Comparison of ENCODE assay signal across 2 cellular contexts in the genomic region with DNA sequence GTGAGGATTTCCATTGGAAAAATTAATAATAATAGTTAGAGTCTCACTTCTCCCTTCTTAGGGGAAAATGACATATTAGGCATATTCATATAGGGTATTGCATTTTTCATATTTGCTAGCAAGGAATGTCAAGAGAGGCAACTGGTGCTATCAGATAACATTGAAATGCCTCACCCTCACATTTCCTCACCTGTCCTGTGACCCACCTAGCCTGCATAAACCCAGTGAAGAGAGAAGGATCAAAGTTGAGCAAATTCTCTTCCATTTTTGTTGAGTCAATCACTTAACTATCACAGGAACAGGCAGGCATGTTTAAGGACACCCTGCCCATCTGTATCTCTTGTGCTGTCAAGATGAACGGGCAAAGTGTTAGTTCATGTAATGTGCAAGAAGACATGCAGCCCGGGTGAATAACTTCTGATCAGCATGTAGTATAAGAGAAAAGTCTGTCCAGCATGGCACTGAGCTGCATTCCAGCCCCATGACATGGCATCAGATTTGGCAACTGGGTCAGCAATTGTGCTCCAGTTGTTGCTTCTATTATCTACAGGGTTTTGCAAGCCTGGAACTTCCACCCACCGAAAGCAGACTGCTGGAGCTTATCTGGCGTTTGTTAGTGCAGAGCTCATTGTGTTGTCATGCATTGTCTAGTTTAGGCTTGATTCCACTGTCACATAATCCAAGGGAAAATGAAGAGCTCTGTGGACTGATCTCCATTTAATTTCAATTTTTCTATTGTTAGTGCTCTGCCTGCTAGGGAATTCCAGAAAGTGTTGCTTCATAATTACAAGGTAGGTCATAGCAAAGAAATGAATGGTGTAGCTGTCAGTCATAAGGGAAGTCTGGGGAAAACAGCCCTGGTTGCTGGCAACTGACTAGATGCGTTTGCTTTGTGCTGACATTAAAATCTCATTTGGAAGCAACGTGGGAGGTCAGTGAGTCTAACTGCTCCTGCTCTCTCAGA.
A peak's percentile ranks its signal among the peaks of the same experiment; 100 is the strongest.
TF ChIP-seq lines count a peak whose summit lies in the region.

No MANE protein-coding gene starts in this region.

TF ChIP-seq in IMR-90, 13 proteins besides CTCF, POLR2A, EP300 and RAD21:
- TF ChIP-seq BHLHE40 (IDR thresholded peaks at IDR 0.05; ENCODE audit: low read depth, low read length) (no peak), MAFK (IDR thresholded peaks at IDR 0.05; ENCODE audit: low read depth, low read length) (peak; percentile 36; the same call in 1 of the 2 replicates), RCOR1 (IDR thresholded peaks at IDR 0.05; ENCODE audit: insufficient replicate concordance, low read length) (no peak), NFE2L2 (IDR thresholded peaks at IDR 0.05; ENCODE audit: low read depth, low read length) (peak; percentile 4; the same call in 1 of the 2 replicates), FOS (IDR thresholded peaks at IDR 0.05; ENCODE audit: low read depth, low read length) (peak; percentile 63), CEBPB (IDR thresholded peaks at IDR 0.05; ENCODE audit: low read depth, low read length) (peak; percentile 90), MXI1 (IDR thresholded peaks at IDR 0.05; ENCODE audit: borderline replicate concordance, low read depth, low read length) (0 out of 2 replicates have a peak, but pooled peaks have one; percentile 56), RFX5 (IDR thresholded peaks at IDR 0.05; ENCODE audit: low read depth, low read length) (no peak)
- TF ChIP-seq, protein P1, sequence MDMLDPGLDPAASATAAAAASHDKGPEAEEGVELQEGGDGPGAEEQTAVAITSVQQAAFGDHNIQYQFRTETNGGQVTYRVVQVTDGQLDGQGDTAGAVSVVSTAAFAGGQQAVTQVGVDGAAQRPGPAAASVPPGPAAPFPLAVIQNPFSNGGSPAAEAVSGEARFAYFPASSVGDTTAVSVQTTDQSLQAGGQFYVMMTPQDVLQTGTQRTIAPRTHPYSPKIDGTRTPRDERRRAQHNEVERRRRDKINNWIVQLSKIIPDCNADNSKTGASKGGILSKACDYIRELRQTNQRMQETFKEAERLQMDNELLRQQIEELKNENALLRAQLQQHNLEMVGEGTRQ (IDR thresholded peaks at IDR 0.05; ENCODE audit: low read depth, low read length) = no peak
- TF ChIP-seq, protein P2, sequence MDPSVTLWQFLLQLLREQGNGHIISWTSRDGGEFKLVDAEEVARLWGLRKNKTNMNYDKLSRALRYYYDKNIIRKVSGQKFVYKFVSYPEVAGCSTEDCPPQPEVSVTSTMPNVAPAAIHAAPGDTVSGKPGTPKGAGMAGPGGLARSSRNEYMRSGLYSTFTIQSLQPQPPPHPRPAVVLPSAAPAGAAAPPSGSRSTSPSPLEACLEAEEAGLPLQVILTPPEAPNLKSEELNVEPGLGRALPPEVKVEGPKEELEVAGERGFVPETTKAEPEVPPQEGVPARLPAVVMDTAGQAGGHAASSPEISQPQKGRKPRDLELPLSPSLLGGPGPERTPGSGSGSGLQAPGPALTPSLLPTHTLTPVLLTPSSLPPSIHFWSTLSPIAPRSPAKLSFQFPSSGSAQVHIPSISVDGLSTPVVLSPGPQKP (IDR thresholded peaks at IDR 0.05; ENCODE audit: borderline replicate concordance, low read depth, low read length) = no peak

TF ChIP-seq in HepG2, 621 proteins besides CTCF, POLR2A, EP300 and RAD21 (continues in another document):
- TF ChIP-seq GATAD2A (CRISPR knock-in tag; IDR thresholded peaks at IDR 0.05) = 0 out of 2 replicates have a peak, but pooled peaks have one; percentile 5
- TF ChIP-seq, protein P3, sequence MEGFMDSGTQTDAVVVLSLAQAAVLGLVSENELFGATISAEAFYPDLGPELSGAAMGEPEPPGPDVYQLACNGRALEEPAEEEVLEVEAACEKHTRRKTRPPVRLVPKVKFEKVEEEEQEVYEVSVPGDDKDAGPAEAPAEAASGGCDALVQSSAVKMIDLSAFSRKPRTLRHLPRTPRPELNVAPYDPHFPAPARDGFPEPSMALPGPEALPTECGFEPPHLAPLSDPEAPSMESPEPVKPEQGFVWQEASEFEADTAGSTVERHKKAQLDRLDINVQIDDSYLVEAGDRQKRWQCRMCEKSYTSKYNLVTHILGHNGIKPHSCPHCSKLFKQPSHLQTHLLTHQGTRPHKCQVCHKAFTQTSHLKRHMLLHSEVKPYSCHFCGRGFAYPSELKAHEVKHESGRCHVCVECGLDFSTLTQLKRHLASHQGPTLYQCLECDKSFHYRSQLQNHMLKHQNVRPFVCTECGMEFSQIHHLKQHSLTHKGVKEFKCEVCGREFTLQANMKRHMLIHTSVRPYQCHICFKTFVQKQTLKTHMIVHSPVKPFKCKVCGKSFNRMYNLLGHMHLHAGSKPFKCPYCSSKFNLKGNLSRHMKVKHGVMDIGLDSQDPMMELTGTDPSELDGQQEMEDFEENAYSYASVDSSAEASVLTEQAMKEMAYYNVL (CRISPR knock-in tag; IDR thresholded peaks at IDR 0.05; ENCODE audit: borderline replicate concordance) = peak; percentile 57
- 0 out of 2 replicates have a peak, but pooled peaks have one; percentile 40 for TF ChIP-seq ETV6 (CRISPR knock-in tag; conservative IDR thresholded peaks at IDR 0.05)
- TF ChIP-seq ZFP36 (IDR thresholded peaks at IDR 0.05; ENCODE audit: borderline replicate concordance, low read depth, low read length, partially characterized antibody) = no peak
- no peak for TF ChIP-seq ZNF282 (IDR thresholded peaks at IDR 0.05; ENCODE audit: partially characterized antibody)
- no peak for TF ChIP-seq HNRNPLL (IDR thresholded peaks at IDR 0.05; ENCODE audit: low read depth, low read length, poor library complexity, severe bottlenecking)
- peak; percentile 55; the same call in 1 of the 2 replicates for TF ChIP-seq RBAK (CRISPR knock-in tag; IDR thresholded peaks at IDR 0.05)
- peak; percentile 85 for TF ChIP-seq FOSL2 (CRISPR knock-in tag; IDR thresholded peaks at IDR 0.05)
- peak; percentile 60; the same call in 1 of the 2 replicates for TF ChIP-seq TGIF2 (CRISPR knock-in tag; IDR thresholded peaks at IDR 0.05)
- no peak for TF ChIP-seq ZNF563 (CRISPR knock-in tag; IDR thresholded peaks at IDR 0.05)
- TF ChIP-seq FOSL1 (CRISPR knock-in tag; IDR thresholded peaks at IDR 0.05; ENCODE audit: borderline replicate concordance) = peak; percentile 44; the same call in 1 of the 2 replicates
- TF ChIP-seq DNMT3B (CRISPR knock-in tag; conservative IDR thresholded peaks at IDR 0.05) = 0 out of 2 replicates have a peak, but pooled peaks have one; percentile 47
- TF ChIP-seq JUND (CRISPR knock-in tag; IDR thresholded peaks at IDR 0.05) = peak; percentile 32; the same call in 1 of the 2 replicates
- TF ChIP-seq, protein P4, sequence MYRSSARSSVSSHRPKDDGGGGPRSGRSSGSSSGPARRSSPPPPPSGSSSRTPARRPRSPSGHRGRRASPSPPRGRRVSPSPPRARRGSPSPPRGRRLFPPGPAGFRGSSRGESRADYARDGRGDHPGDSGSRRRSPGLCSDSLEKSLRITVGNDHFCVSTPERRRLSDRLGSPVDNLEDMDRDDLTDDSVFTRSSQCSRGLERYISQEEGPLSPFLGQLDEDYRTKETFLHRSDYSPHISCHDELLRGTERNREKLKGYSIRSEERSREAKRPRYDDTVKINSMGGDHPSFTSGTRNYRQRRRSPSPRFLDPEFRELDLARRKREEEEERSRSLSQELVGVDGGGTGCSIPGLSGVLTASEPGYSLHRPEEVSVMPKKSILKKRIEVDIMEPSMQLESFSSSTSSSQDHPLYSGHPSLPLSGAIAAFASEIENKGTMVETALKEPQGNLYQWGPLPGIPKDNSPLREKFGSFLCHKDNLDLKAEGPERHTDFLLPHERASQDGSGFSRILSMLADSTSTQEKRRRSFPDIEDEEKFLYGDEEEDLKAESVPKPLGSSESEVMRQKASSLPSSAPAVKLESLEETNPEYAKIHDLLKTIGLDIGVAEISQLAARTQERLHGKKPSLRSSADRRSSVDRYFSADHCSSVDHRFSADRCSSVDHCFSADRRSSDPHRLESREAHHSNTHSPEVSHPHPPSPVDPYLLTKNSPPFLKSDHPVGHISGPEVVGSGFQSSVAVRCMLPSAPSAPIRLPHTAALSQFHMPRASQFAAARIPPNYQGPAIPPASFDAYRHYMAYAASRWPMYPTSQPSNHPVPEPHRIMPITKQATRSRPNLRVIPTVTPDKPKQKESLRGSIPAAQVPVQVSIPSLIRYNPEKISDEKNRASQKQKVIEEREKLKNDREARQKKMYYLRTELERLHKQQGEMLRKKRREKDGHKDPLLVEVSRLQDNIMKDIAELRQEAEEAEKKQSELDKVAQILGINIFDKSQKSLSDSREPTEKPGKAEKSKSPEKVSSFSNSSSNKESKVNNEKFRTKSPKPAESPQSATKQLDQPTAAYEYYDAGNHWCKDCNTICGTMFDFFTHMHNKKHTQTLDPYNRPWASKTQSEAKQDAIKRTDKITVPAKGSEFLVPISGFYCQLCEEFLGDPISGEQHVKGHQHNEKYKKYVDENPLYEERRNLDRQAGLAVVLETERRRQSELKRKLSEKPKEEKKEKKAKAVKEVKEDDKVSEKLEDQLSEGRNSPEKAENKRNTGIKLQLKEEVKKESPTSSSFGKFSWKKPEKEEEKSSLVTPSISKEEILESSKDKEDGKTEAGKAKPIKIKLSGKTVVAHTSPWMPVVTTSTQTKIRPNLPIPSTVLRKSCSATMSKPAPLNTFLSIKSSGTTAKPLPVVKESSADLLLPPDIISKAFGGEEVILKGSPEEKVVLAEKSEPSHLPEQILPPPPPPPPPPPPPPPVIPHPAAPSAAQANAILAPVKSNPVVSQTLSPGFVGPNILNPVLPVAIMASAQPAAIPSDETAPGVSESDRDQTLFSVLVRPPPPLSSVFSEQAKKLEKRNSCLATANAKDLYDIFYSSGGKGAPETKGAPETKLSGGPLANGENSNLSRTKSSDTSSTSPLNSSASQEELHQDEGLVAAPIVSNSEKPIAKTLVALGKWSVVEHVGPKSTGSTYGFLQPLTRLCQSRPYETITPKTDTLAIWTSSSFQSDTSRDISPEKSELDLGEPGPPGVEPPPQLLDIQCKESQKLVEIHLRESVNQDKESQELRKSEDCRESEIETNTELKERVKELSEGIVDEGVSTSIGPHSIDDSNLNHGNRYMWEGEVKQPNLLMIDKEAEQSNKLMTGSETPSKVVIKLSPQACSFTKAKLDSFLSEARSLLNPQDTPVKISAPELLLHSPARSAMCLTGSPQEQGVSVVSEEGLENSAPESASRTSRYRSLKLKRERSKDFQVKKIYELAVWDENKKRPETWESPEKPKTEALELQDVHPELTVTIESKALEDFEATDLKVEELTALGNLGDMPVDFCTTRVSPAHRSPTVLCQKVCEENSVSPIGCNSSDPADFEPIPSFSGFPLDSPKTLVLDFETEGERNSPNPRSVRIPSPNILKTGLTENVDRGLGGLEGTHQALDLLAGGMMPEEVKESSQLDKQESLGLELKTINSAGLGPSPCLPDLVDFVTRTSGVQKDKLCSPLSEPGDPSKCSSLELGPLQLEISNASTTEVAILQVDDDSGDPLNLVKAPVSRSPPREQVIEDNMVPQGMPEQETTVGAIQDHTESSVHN (CRISPR knock-in tag; IDR thresholded peaks at IDR 0.05) = no peak
- no peak for TF ChIP-seq GATAD1 (CRISPR knock-in tag; IDR thresholded peaks at IDR 0.05)
- TF ChIP-seq, protein P5, sequence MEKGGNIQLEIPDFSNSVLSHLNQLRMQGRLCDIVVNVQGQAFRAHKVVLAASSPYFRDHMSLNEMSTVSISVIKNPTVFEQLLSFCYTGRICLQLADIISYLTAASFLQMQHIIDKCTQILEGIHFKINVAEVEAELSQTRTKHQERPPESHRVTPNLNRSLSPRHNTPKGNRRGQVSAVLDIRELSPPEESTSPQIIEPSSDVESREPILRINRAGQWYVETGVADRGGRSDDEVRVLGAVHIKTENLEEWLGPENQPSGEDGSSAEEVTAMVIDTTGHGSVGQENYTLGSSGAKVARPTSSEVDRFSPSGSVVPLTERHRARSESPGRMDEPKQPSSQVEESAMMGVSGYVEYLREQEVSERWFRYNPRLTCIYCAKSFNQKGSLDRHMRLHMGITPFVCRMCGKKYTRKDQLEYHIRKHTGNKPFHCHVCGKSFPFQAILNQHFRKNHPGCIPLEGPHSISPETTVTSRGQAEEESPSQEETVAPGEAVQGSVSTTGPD (CRISPR knock-in tag; IDR thresholded peaks at IDR 0.05) = 0 out of 2 replicates have a peak, but pooled peaks have one; percentile 52
- TF ChIP-seq ZFX (CRISPR knock-in tag; IDR thresholded peaks at IDR 0.05; ENCODE audit: low read depth) = 0 out of 2 replicates have a peak, but pooled peaks have one; percentile 7
- TF ChIP-seq ZMYM2 (CRISPR knock-in tag; IDR thresholded peaks at IDR 0.05) = no peak
- TF ChIP-seq ZNF772 (CRISPR knock-in tag; IDR thresholded peaks at IDR 0.05) = peak; percentile 37; the same call in 1 of the 2 replicates
- TF ChIP-seq FOXA1 (IDR thresholded peaks at IDR 0.05) = no peak
- TF ChIP-seq FOXA1 (CRISPR knock-in tag; IDR thresholded peaks at IDR 0.05) = peak; percentile 35
- TF ChIP-seq ZNF775 (CRISPR knock-in tag; IDR thresholded peaks at IDR 0.05; ENCODE audit: borderline replicate concordance) = no peak
- 0 out of 2 replicates have a peak, but pooled peaks have one; percentile 13 for TF ChIP-seq ADNP (CRISPR knock-in tag; IDR thresholded peaks at IDR 0.05)
- no peak for TF ChIP-seq ZSCAN12 (CRISPR knock-in tag; IDR thresholded peaks at IDR 0.05)
- TF ChIP-seq BORCS8-MEF2B (CRISPR knock-in tag; IDR thresholded peaks at IDR 0.05) = no peak
- TF ChIP-seq, protein P6, sequence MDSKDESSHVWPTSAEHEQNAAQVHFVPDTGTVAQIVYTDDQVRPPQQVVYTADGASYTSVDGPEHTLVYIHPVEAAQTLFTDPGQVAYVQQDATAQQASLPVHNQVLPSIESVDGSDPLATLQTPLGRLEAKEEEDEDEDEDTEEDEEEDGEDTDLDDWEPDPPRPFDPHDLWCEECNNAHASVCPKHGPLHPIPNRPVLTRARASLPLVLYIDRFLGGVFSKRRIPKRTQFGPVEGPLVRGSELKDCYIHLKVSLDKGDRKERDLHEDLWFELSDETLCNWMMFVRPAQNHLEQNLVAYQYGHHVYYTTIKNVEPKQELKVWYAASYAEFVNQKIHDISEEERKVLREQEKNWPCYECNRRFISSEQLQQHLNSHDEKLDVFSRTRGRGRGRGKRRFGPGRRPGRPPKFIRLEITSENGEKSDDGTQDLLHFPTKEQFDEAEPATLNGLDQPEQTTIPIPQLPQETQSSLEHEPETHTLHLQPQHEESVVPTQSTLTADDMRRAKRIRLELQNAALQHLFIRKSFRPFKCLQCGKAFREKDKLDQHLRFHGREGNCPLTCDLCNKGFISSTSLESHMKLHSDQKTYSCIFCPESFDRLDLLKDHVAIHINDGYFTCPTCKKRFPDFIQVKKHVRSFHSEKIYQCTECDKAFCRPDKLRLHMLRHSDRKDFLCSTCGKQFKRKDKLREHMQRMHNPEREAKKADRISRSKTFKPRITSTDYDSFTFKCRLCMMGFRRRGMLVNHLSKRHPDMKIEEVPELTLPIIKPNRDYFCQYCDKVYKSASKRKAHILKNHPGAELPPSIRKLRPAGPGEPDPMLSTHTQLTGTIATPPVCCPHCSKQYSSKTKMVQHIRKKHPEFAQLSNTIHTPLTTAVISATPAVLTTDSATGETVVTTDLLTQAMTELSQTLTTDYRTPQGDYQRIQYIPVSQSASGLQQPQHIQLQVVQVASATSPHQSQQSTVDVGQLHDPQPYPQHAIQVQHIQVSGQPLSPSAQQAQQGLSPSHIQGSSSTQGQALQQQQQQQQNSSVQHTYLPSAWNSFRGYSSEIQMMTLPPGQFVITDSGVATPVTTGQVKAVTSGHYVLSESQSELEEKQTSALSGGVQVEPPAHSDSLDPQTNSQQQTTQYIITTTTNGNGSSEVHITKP (CRISPR knock-in tag; IDR thresholded peaks at IDR 0.05; ENCODE audit: low read depth) = 0 out of 2 replicates have a peak, but pooled peaks have one; percentile 27
- TF ChIP-seq PITX1 (CRISPR knock-in tag; IDR thresholded peaks at IDR 0.05) = no peak
- no peak for TF ChIP-seq KAT8 (CRISPR knock-in tag; IDR thresholded peaks at IDR 0.05)
